In genomic region chrX:37786666-37787337, GRCh38 we compare ENCODE assay signal across 10 cellular contexts. TPM values are rescaled to one million over a fixed set of nuclear protein-coding genes. Genes with fewer than 3 reads are reported as not detected.
A peak's percentile ranks its signal among the peaks of the same experiment; 100 is the strongest.
DNase-seq lines count a peak whose midpoint lies in the region; ATAC-seq and TF ChIP-seq lines count a peak whose summit lies in the region.
"Had no signal": no experiment of that assay in that cellular context is flagged by ENCODE, and none has a peak within 500 bp of the region (broad histone marks: within the 10 kb centered on the region; RNA-seq: fewer than 3 reads in every experiment).

No MANE protein-coding gene starts in this region.

- CTCF ChIA-PET in MCF 10A (lab: Yijun Ruan, JAX) = interaction anchor here (0.6 kb wide), 1 partner anchor 37 kb away, joined by 5 read pairs; no protein-coding TSS in a partner anchor

- H3K4me3 ChIP-seq in GM08714 (ENCODE audit: low read length) (peak overlapping the region; percentile 39; the same call in 1 of the 2 replicates), lower leg skin (ENCODE audit: low read depth, poor library complexity, severe bottlenecking) (no peak overlapping the region), right cardiac atrium (ENCODE audit: low read length) (no peak overlapping the region)

- H3K27ac ChIP-seq in right cardiac atrium (ENCODE audit: low read length) = no peak overlapping the region

- no peaks in the 10 kb centered on the region for H3K4me1 ChIP-seq in right cardiac atrium (ENCODE audit: control insufficient read depth, insufficient read depth, low read length)

- H3K4me1 Mint-ChIP-seq in activated naive CD8-positive, alpha-beta T cell (ENCODE audit: low read depth) = peaks cover 30% of the 10 kb centered on the region
- H3K4me1 Mint-ChIP-seq in MCF 10A (ENCODE audit: insufficient read depth, unreplicated experiment) = no peaks in the 10 kb centered on the region

- H3K36me3 Mint-ChIP-seq in activated naive CD8-positive, alpha-beta T cell = no peaks in the 10 kb centered on the region
- H3K36me3 Mint-ChIP-seq in MCF 10A (ENCODE audit: insufficient read depth, unreplicated experiment) = no peaks in the 10 kb centered on the region

- H3K27me3 ChIP-seq in right cardiac atrium (ENCODE audit: control insufficient read depth, insufficient read depth) = no peaks in the 10 kb centered on the region

- H3K4me3 Mint-ChIP-seq in activated naive CD8-positive, alpha-beta T cell = peak overlapping the region; percentile 17
- no peak overlapping the region for H3K4me3 Mint-ChIP-seq in MCF 10A (ENCODE audit: unreplicated experiment)

- H3K9me3 ChIP-seq in right cardiac atrium (ENCODE audit: control insufficient read depth, low read length) = no peaks in the 10 kb centered on the region

- POLR2A ChIA-PET in MCF 10A (lab: Yijun Ruan, JAX) = no interaction called here

- peak overlapping the region; percentile 75 for H3K27ac Mint-ChIP-seq in activated naive CD8-positive, alpha-beta T cell
- no peak overlapping the region for H3K27ac Mint-ChIP-seq in MCF 10A (ENCODE audit: low read depth, unreplicated experiment)

- WGBS in lower leg skin, 2 donors = 56 to 62% methylated on average over 3 of the region's 3 CpGs
- 54% methylated on average over 3 of the region's 3 CpGs for WGBS in right cardiac atrium

- no peak for TF ChIP-seq CTCF in MCF 10A (IDR thresholded peaks at IDR 0.05; ENCODE audit: unreplicated experiment)
- TF ChIP-seq CTCF in lower leg skin (IDR thresholded peaks at IDR 0.05) = no peak

- TF ChIP-seq POLR2A in lower leg skin (IDR thresholded peaks at IDR 0.05) = no peak

- intact Hi-C loops in MCF 10A (cut with micrococcal nuclease) = no loop called here
- intact Hi-C loops in lower leg skin (cut with DNase I; ENCODE audit: low total_unique reads) = no loop called here
- intact Hi-C loops in right cardiac atrium (cut with DNase I) = no loop called here

- ATAC-seq in GM19468 (IDR thresholded peaks at IDR 0.05; ENCODE audit: extremely low read depth, unreplicated experiment) = peak; percentile 65
- peak; percentile 77 for ATAC-seq in HG03196 (IDR thresholded peaks at IDR 0.05; ENCODE audit: unreplicated experiment)
- ATAC-seq in right cardiac atrium = no peak

- DNase-seq in MCF 10A (ENCODE audit: unreplicated experiment) (no peak), lower leg skin (ENCODE audit: low spot score in 2 of 2) (no peak), DMS114 treated with DMSO at 0.1 percent for 48 hours (lab: John Stamatoyannopoulos, UW; ENCODE audit: unreplicated experiment) (no peak), right cardiac atrium (no peak)
- DNase-seq: NCI-H2029 treated with DMSO at 0.1 percent for 48 hours had no signal

- no peaks in the 10 kb centered on the region for H3K9me3 Mint-ChIP-seq in activated naive CD8-positive, alpha-beta T cell (ENCODE audit: low read depth)
- H3K9me3 Mint-ChIP-seq in MCF 10A (ENCODE audit: unreplicated experiment) = peaks cover 7% of the 10 kb centered on the region

- no TSS peak for BruUV-seq in MCF 10A (replicated peaks; lab: Mats Ljungman, UMichigan)

- no peaks in the 10 kb centered on the region for H3K27me3 Mint-ChIP-seq in activated naive CD8-positive, alpha-beta T cell
- H3K27me3 Mint-ChIP-seq in MCF 10A (ENCODE audit: insufficient read depth, unreplicated experiment) = peaks cover 61% of the 10 kb centered on the region

RNA-seq across cellular contexts. Expression of gene CYBB, which starts 6.9 kb away (rescaled TPM):
- total RNA-seq in MCF 10A (2022) = 0.07 TPM in 1 of 2 replicates, not detected in the other
- 1 to 10 TPM; 2.6 to 5.8 (median 3.3) TPM for total RNA-seq in lower leg skin
- 10 to 100 TPM; 21.9 to 42.1 (median 33.8) TPM for total RNA-seq in right cardiac atrium
- 2.2 TPM for polyA plus RNA-seq in right cardiac atrium
- polyA plus RNA-seq: fibroblast of lung had no signal

Comparison
In these comparisons a context has a peak if more than half of its experiments do, and no peak if none do; other contexts are left out.
1. ATAC-seq: peak in GM19468 (single experiment) and HG03196 (single experiment); none in right cardiac atrium (0 of 2).